ENCODE assay signal across 31 cellular contexts in genomic region chr9:119500072-119500771, GRCh38.
DNase-seq lines count a peak whose midpoint lies in the region; ATAC-seq, FAIRE-seq and TF ChIP-seq lines count a peak whose summit lies in the region.
"Had no signal": no experiment of that assay in that cellular context is flagged by ENCODE, and none has a peak within 500 bp of the region (broad histone marks: within the 10 kb centered on the region; RNA-seq: fewer than 3 reads in every experiment).

No MANE protein-coding gene starts in this region.

- H3K9ac ChIP-seq in HepG2 (ENCODE audit: insufficient read depth, low read depth, low read length) = no peak overlapping the region

- CTCF ChIA-PET in HepG2 (lab: Yijun Ruan, JAX; ENCODE audit: low intra/inter-chr PET ratio, low total read pairs) = no interaction called here
- CTCF ChIA-PET in CD8-positive, alpha-beta memory T cell (lab: Charles Lee) = no interaction called here

- no peaks in the 10 kb centered on the region for H3K27me3 Mint-ChIP-seq in CD8-positive, alpha-beta memory T cell
- H3K27me3 Mint-ChIP-seq: activated CD4-positive, alpha-beta memory T cell treated with anti-CD3 and anti-CD28 coated beads, Interleukin-2, amount 10 ng/mL, durations not matched to agents 7 days and 5 days had no signal

- no peaks in the 10 kb centered on the region for H3K79me2 ChIP-seq in HepG2 (ENCODE audit: insufficient read depth, low read length)

- intact Hi-C loops in HepG2 (cut with micrococcal nuclease; ENCODE audit: unreplicated experiment) (no loop called here), right lobe of liver (cut with DNase I) (no loop called here)

- TF ChIP-seq EP300 in HepG2 (IDR thresholded peaks at IDR 0.05; ENCODE audit: low read depth in 2 of 2, low read length in 2 of 2) (no peak), HepG2 (CRISPR knock-in tag; IDR thresholded peaks at IDR 0.05; ENCODE audit: borderline replicate concordance) (no peak)

- no TSS peak for BruUV-seq in HepG2 (replicated peaks; lab: Mats Ljungman, UMichigan)

- no peak overlapping the region for H3K4me3 ChIP-seq in HepG2 (replicated peaks in 1 of 3; ENCODE audit: insufficient read depth in 1 of 3, low read depth in 2 of 3, low read length in 3 of 3)
- no peak overlapping the region for H3K4me3 ChIP-seq in right lobe of liver
- H3K4me3 ChIP-seq in CD8-positive, alpha-beta memory T cell (ENCODE audit: low read length) = no peak overlapping the region
- H3K4me3 ChIP-seq in Peyer's patch = no peak overlapping the region
- H3K4me3 ChIP-seq: ascending aorta, colonic mucosa, HAP-1, tibial nerve had no signal

- TF ChIP-seq RAD21 in HepG2 (CRISPR knock-in tag; IDR thresholded peaks at IDR 0.05) = no peak

- peaks cover 0 to 9% (median 4%) of the 10 kb centered on the region in 5 donors for H3K9me3 Mint-ChIP-seq in CD8-positive, alpha-beta memory T cell
- H3K9me3 Mint-ChIP-seq: activated CD4-positive, alpha-beta memory T cell treated with anti-CD3 and anti-CD28 coated beads, Interleukin-2, amount 10 ng/mL, durations not matched to agents 7 days and 5 days; activated T-helper 2 cell treated with anti-CD3 and anti-CD28 coated beads, Interferon-gamma antibody, Interleukin-2, Interleukin-4, amounts not matched to agents 10 μg/mL and 5 μg/mL and 100 μg/mL, durations not matched to agents 14 hours and 24 hours and 36 hours; T-helper 2 cell treated with Interferon-gamma antibody and Interleukin-4, amounts not matched to agents 5 μg/mL and 100 μg/mL, for 36 hours had no signal

- no peak for FAIRE-seq in HepG2 (lab: Jason Lieb, UNC)
- FAIRE-seq: GM18507, GM19239, islet of Langerhans, RCC 7860 had no signal

- no peak overlapping the region for H3K4me3 Mint-ChIP-seq in CD8-positive, alpha-beta memory T cell
- H3K4me3 Mint-ChIP-seq: activated CD4-positive, alpha-beta memory T cell treated with anti-CD3 and anti-CD28 coated beads, Interleukin-2, amount 10 ng/mL, durations not matched to agents 7 days and 5 days; naive thymus-derived CD4-positive, alpha-beta T cell; T-helper 2 cell treated with Interferon-gamma antibody and Interleukin-4, amounts not matched to agents 5 μg/mL and 100 μg/mL, for 36 hours had no signal

- no peaks in the 10 kb centered on the region for H3K9me3 ChIP-seq in HepG2 (ENCODE audit: low read length)
- no peaks in the 10 kb centered on the region for H3K9me3 ChIP-seq in right lobe of liver
- H3K9me3 ChIP-seq in CD8-positive, alpha-beta memory T cell (ENCODE audit: low read length) = no peaks in the 10 kb centered on the region
- H3K9me3 ChIP-seq in Peyer's patch = no peaks in the 10 kb centered on the region
- H3K9me3 ChIP-seq: ascending aorta, colonic mucosa, HAP-1, tibial nerve had no signal

- WGBS in HepG2 (ENCODE audit: low lambda C conversion rate) = 0% methylated on average over 6 of the region's 6 CpGs
- WGBS in right lobe of liver (ENCODE audit: insufficient coverage, low coverage, low lambda C conversion rate, missing lambda C conversion rate) = 89% methylated on average over 2 of the region's 6 CpGs

- TF ChIP-seq POLR2A in HepG2 (IDR thresholded peaks at IDR 0.05; ENCODE audit: insufficient read depth in 1 of 2, low read depth in 2 of 2, low read length in 2 of 2) (no peak), right lobe of liver (IDR thresholded peaks at IDR 0.05) (no peak), Peyer's patch (IDR thresholded peaks at IDR 0.05) (no peak)

- in situ Hi-C loops in HepG2 (cut with HindIII; ENCODE audit: extremely low pct_ligation_motif_present, low pct_unique_long_range_greater_than_20kb) = no loop called here

- DNase-seq in HepG2 (ENCODE audit: low spot score) (no peak), right lobe of liver (no peak), islet precursor cell (peak; percentile 54), Peyer's patch (no peak)
- DNase-seq in CD8-positive, alpha-beta memory T cell = no peak
- DNase-seq: ACHN; activated CD4-positive, alpha-beta memory T cell treated with anti-CD3 and anti-CD28 coated beads, Interleukin-2, amount 10 ng/mL, durations not matched to agents 7 days and 5 days; activated naive CD4-positive, alpha-beta T cell treated with anti-CD3 and anti-CD28 coated beads, Interleukin-2, amount 50 U/mL, for 16 hours; colonic mucosa; DMS153; effector CD8-positive, alpha-beta T cell; glutamatergic neuron; naive thymus-derived CD4-positive, alpha-beta T cell; NCI-H146; NCI-H2107; NCI-H510A; SIG-M5; stimulated activated CD4-positive, alpha-beta T cell treated with anti-CD3 and anti-CD28 coated beads, Interleukin-4, amount 100 ng/mL, for 24 hours had no signal

- ATAC-seq in HepG2 = no peak
- ATAC-seq in right lobe of liver = no peak
- ATAC-seq in HG03039 (IDR thresholded peaks at IDR 0.05; ENCODE audit: unreplicated experiment) = no peak
- no peak for ATAC-seq in HG03469 (IDR thresholded peaks at IDR 0.05; ENCODE audit: unreplicated experiment)
- ATAC-seq: naive thymus-derived CD4-positive, alpha-beta T cell had no signal

- H3K27ac Mint-ChIP-seq in CD8-positive, alpha-beta memory T cell = no peak overlapping the region
- H3K27ac Mint-ChIP-seq: activated CD4-positive, alpha-beta memory T cell treated with anti-CD3 and anti-CD28 coated beads, Interleukin-2, amount 10 ng/mL, durations not matched to agents 7 days and 5 days; activated T-helper 2 cell treated with anti-CD3 and anti-CD28 coated beads, Interferon-gamma antibody, Interleukin-2, Interleukin-4, amounts not matched to agents 10 μg/mL and 5 μg/mL and 100 μg/mL, durations not matched to agents 14 hours and 24 hours and 36 hours; naive thymus-derived CD4-positive, alpha-beta T cell; T-helper 2 cell treated with Interferon-gamma antibody and Interleukin-4, amounts not matched to agents 5 μg/mL and 100 μg/mL, for 36 hours had no signal

- H3K36me3 ChIP-seq in HepG2 (replicated peaks in 1 of 2; ENCODE audit: control insufficient read depth in 1 of 2, insufficient read depth in 2 of 2, low read length in 2 of 2) (no peaks in the 10 kb centered on the region), right lobe of liver (no peaks in the 10 kb centered on the region), Peyer's patch (no peaks in the 10 kb centered on the region)
- no peaks in the 10 kb centered on the region for H3K36me3 ChIP-seq in CD8-positive, alpha-beta memory T cell (ENCODE audit: insufficient read depth, low read length)
- H3K36me3 ChIP-seq: ascending aorta, colonic mucosa, HAP-1, tibial nerve had no signal

- POLR2A ChIA-PET in HepG2 (lab: Yijun Ruan, JAX) = no interaction called here
- POLR2A ChIA-PET in CD8-positive, alpha-beta memory T cell (lab: Charles Lee) = no interaction called here

- no peak for TF ChIP-seq CTCF in HepG2 (CRISPR knock-in tag; IDR thresholded peaks at IDR 0.05)
- TF ChIP-seq CTCF in right lobe of liver (IDR thresholded peaks at IDR 0.05) = no peak
- TF ChIP-seq CTCF in Peyer's patch (IDR thresholded peaks at IDR 0.05) = no peak

- H3K27me3 ChIP-seq in HepG2 (ENCODE audit: control insufficient read depth in 1 of 2, insufficient read depth in 2 of 2, low read length in 2 of 2) = no peaks in the 10 kb centered on the region
- H3K27me3 ChIP-seq in right lobe of liver = no peaks in the 10 kb centered on the region
- no peaks in the 10 kb centered on the region for H3K27me3 ChIP-seq in CD8-positive, alpha-beta memory T cell (ENCODE audit: insufficient read depth, low read length, poor library complexity, severe bottlenecking)
- H3K27me3 ChIP-seq in Peyer's patch = no peaks in the 10 kb centered on the region
- H3K27me3 ChIP-seq: ascending aorta, colonic mucosa, tibial nerve had no signal

- no peaks in the 10 kb centered on the region for H3K4me1 ChIP-seq in HepG2 (ENCODE audit: insufficient read depth, low read length)
- no peaks in the 10 kb centered on the region for H3K4me1 ChIP-seq in right lobe of liver
- H3K4me1 ChIP-seq in CD8-positive, alpha-beta memory T cell (ENCODE audit: insufficient read depth, low read length) = no peaks in the 10 kb centered on the region
- H3K4me1 ChIP-seq in Peyer's patch = no peaks in the 10 kb centered on the region
- H3K4me1 ChIP-seq: ascending aorta, colonic mucosa, HAP-1, tibial nerve had no signal

- no peak overlapping the region for H2AFZ ChIP-seq in HepG2 (ENCODE audit: low read length)

- H3K36me3 Mint-ChIP-seq in CD8-positive, alpha-beta memory T cell = no peaks in the 10 kb centered on the region
- H3K36me3 Mint-ChIP-seq: naive thymus-derived CD4-positive, alpha-beta T cell had no signal

- H3K4me2 ChIP-seq in HepG2 (ENCODE audit: low read depth, low read length) = no peak overlapping the region

- H3K4me1 Mint-ChIP-seq in CD8-positive, alpha-beta memory T cell = no peaks in the 10 kb centered on the region
- H3K4me1 Mint-ChIP-seq: activated CD4-positive, alpha-beta memory T cell treated with anti-CD3 and anti-CD28 coated beads, Interleukin-2, amount 10 ng/mL, durations not matched to agents 7 days and 5 days; naive thymus-derived CD4-positive, alpha-beta T cell had no signal

- no peaks in the 10 kb centered on the region for H4K20me1 ChIP-seq in HepG2 (ENCODE audit: insufficient read depth, low read length)

- H3K27ac ChIP-seq in HepG2 (ENCODE audit: extremely low read length, insufficient read depth, low read length) (no peak overlapping the region), right lobe of liver (no peak overlapping the region), angular gyrus (ENCODE audit: low read depth, low read length) (peak overlapping the region; percentile 32), Peyer's patch (no peak overlapping the region)
- H3K27ac ChIP-seq in CD8-positive, alpha-beta memory T cell (ENCODE audit: low read depth, low read length) = no peak overlapping the region
- H3K27ac ChIP-seq: ascending aorta, colonic mucosa, epithelial cell of prostate, tibial nerve had no signal

TF ChIP-seq in HepG2, 621 proteins besides CTCF, POLR2A, EP300 and RAD21:
- TF ChIP-seq NFE2L2 (IDR thresholded peaks at IDR 0.05; ENCODE audit: low read length) = peak; percentile 94
- TF ChIP-seq MAFK (conservative IDR thresholded peaks at IDR 0.05 in 1 of 2, IDR thresholded peaks at IDR 0.05 in 1 of 2; ENCODE audit: low read length in 2 of 2) = peak; percentile 86 to 89
- peak; percentile 81 for TF ChIP-seq MAFF (IDR thresholded peaks at IDR 0.05; ENCODE audit: low read depth, low read length)
- no peak for TF ChIP-seq SP2 (CRISPR knock-in tag; IDR thresholded peaks at IDR 0.05)
